26 cellular contexts compared by ENCODE assay signal in the genomic region with DNA sequence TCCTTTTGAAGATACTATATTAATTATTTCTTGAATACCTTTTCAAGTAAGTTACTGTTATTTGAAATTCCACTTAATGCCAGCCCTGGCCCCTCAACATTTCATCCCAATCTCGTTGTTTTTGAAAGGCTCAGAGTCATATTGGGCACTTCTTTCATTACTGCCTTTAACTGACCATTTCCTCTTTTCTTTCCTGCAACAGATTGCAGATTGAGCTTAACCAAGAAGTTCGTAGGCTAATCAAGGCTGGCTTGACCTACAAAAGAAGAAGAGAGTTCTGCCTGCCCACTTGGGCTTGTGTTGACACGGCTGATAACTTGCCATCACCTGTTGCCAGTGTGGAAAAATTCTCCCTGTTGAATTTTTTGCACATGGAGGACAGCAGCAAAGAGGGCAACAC.
"Had no signal": no experiment of that assay in that cellular context is flagged by ENCODE, and none has a peak within 500 bp of the region (broad histone marks: within the 10 kb centered on the region; RNA-seq: fewer than 3 reads in every experiment).

No MANE protein-coding gene starts in this region.

- H3K4me3 ChIP-seq: body of pancreas, dorsolateral prefrontal cortex, gastroesophageal sphincter, pancreas, right atrium auricular region, suprapubic skin, tibial nerve had no signal

- H3K4me3 Mint-ChIP-seq: activated naive CD8-positive, alpha-beta T cell; mesothelial cell of epicardium; neural crest cell; T-helper 2 cell treated with Interferon-gamma antibody and Interleukin-4, amounts not matched to agents 5 μg/mL and 100 μg/mL, for 36 hours had no signal

- H3K27ac ChIP-seq: body of pancreas, dorsolateral prefrontal cortex, gastroesophageal sphincter, pancreas, right atrium auricular region, suprapubic skin, tibial nerve, VCaP had no signal

- H3K27me3 ChIP-seq: body of pancreas, dorsolateral prefrontal cortex, gastroesophageal sphincter, pancreas, right atrium auricular region, suprapubic skin, tibial nerve had no signal

- H3K9me3 Mint-ChIP-seq: neural crest cell; T-helper 2 cell treated with Interferon-gamma antibody and Interleukin-4, amounts not matched to agents 5 μg/mL and 100 μg/mL, for 36 hours had no signal

- H3K36me3 Mint-ChIP-seq: activated naive CD8-positive, alpha-beta T cell; naive B cell had no signal

- DNase-seq: activated CD4-positive, alpha-beta T cell treated with anti-CD3 and anti-CD28 coated beads for 48 hours; activated CD4-positive, alpha-beta T cell treated with anti-CD3 and anti-CD28 coated beads, Interleukin-2, amount 50 U/mL, for 48 hours; activated CD8-positive, alpha-beta memory T cell treated with anti-CD3 and anti-CD28 coated beads for 24 hours; activated effector memory CD4-positive, alpha-beta T cell treated with Interleukin-2 at 50 U/mL for 16 hours; activated naive CD4-positive, alpha-beta T cell treated with Interleukin-2 at 50 U/mL for 16 hours; aorta; body of pancreas; dorsolateral prefrontal cortex; effector memory CD4-positive, alpha-beta T cell; erythroblast; hippocampal formation; left cardiac atrium; left ventricle myocardium superior; naive B cell; nucleus accumbens; pancreas; stimulated activated naive CD4-positive, alpha-beta T cell had no signal

- H3K27me3 Mint-ChIP-seq: activated naive CD8-positive, alpha-beta T cell; naive B cell had no signal

- H3K27ac Mint-ChIP-seq: activated naive CD8-positive, alpha-beta T cell; mesothelial cell of epicardium; naive B cell; T-helper 2 cell treated with Interferon-gamma antibody and Interleukin-4, amounts not matched to agents 5 μg/mL and 100 μg/mL, for 36 hours had no signal

- H3K9me3 ChIP-seq: body of pancreas, gastroesophageal sphincter, pancreas, right atrium auricular region, suprapubic skin, tibial nerve had no signal

- H3K4me1 Mint-ChIP-seq: naive B cell had no signal

- H3K4me1 ChIP-seq: gastroesophageal sphincter, pancreas, right atrium auricular region, suprapubic skin had no signal
